ENCODE assay signal across 1 cellular context in the genomic region with DNA sequence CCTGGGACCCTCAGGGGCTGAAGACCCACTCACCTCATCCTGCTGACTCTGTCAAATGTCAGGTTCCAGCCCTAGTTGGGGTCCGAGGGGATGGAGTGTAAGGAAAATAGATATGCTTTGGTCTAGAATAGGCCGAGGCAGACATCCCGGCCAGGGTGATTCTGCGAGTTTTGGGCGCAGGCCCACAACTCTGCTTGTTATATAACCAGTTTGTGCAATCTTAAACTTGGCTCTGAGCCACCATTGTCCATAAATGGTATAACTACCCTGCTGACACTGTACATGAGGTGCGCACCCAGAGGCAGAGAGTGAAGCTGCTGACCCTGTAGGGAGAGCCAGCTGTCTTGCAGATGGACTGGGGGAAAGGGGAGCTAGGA.
A peak's percentile ranks its signal among the peaks of the same experiment; 100 is the strongest.
TF ChIP-seq lines count a peak whose summit lies in the region.

No MANE protein-coding gene starts in this region.

TF ChIP-seq in HepG2, 621 proteins besides CTCF, POLR2A, EP300 and RAD21 (continued from another document and continues in another):
- no peak for TF ChIP-seq ZNF275 (CRISPR knock-in tag; IDR thresholded peaks at IDR 0.05; ENCODE audit: borderline replicate concordance)
- TF ChIP-seq MIER2 (CRISPR knock-in tag; IDR thresholded peaks at IDR 0.05) = 0 out of 2 replicates have a peak, but pooled peaks have one; percentile 33
- no peak for TF ChIP-seq HOXD1 (CRISPR knock-in tag; IDR thresholded peaks at IDR 0.05)
- 0 out of 2 replicates have a peak, but pooled peaks have one; percentile 21 for TF ChIP-seq BCL6 (CRISPR knock-in tag; IDR thresholded peaks at IDR 0.05)
- TF ChIP-seq TOPORS (CRISPR knock-in tag; IDR thresholded peaks at IDR 0.05) = no peak
- TF ChIP-seq LBX2 (CRISPR knock-in tag; IDR thresholded peaks at IDR 0.05; ENCODE audit: borderline replicate concordance) = no peak
- no peak for TF ChIP-seq MED8 (CRISPR knock-in tag; IDR thresholded peaks at IDR 0.05; ENCODE audit: insufficient replicate concordance)
- TF ChIP-seq ZSCAN25 (CRISPR knock-in tag; IDR thresholded peaks at IDR 0.05) = no peak
- TF ChIP-seq, protein P1, sequence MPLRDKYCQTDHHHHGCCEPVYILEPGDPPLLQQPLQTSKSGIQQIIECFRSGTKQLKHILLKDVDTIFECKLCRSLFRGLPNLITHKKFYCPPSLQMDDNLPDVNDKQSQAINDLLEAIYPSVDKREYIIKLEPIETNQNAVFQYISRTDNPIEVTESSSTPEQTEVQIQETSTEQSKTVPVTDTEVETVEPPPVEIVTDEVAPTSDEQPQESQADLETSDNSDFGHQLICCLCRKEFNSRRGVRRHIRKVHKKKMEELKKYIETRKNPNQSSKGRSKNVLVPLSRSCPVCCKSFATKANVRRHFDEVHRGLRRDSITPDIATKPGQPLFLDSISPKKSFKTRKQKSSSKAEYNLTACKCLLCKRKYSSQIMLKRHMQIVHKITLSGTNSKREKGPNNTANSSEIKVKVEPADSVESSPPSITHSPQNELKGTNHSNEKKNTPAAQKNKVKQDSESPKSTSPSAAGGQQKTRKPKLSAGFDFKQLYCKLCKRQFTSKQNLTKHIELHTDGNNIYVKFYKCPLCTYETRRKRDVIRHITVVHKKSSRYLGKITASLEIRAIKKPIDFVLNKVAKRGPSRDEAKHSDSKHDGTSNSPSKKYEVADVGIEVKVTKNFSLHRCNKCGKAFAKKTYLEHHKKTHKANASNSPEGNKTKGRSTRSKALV (CRISPR knock-in tag; IDR thresholded peaks at IDR 0.05) = no peak; the same call in 1 of the 2 replicates
- no peak for TF ChIP-seq RFX1 (IDR thresholded peaks at IDR 0.05)
- TF ChIP-seq, protein P2, sequence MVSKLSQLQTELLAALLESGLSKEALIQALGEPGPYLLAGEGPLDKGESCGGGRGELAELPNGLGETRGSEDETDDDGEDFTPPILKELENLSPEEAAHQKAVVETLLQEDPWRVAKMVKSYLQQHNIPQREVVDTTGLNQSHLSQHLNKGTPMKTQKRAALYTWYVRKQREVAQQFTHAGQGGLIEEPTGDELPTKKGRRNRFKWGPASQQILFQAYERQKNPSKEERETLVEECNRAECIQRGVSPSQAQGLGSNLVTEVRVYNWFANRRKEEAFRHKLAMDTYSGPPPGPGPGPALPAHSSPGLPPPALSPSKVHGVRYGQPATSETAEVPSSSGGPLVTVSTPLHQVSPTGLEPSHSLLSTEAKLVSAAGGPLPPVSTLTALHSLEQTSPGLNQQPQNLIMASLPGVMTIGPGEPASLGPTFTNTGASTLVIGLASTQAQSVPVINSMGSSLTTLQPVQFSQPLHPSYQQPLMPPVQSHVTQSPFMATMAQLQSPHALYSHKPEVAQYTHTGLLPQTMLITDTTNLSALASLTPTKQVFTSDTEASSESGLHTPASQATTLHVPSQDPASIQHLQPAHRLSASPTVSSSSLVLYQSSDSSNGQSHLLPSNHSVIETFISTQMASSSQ (IDR thresholded peaks at IDR 0.05; ENCODE audit: low read depth) = no peak
- TF ChIP-seq, protein P2 (CRISPR knock-in tag; IDR thresholded peaks at IDR 0.05; ENCODE audit: borderline replicate concordance) = no peak; the same call in 1 of the 2 replicates
- no peak for TF ChIP-seq ZUFSP (CRISPR knock-in tag; IDR thresholded peaks at IDR 0.05; ENCODE audit: borderline replicate concordance)
- 0 out of 2 replicates have a peak, but pooled peaks have one; percentile 18 for TF ChIP-seq ZNF276 (CRISPR knock-in tag; IDR thresholded peaks at IDR 0.05; ENCODE audit: low read depth)
- TF ChIP-seq ZNF780A (CRISPR knock-in tag; IDR thresholded peaks at IDR 0.05) = no peak
- TF ChIP-seq, protein P3, sequence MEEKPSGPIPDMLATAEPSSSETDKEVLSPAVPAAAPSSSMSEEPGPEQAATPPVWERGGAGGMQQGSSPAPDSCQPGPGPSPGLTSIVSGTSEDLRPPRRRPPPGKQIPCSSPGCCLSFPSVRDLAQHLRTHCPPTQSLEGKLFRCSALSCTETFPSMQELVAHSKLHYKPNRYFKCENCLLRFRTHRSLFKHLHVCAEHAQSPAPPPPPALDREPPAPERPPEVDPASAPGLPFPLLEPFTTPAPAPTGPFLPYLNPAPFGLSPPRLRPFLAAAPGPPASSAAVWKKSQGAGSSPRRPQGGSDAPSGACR (CRISPR knock-in tag; IDR thresholded peaks at IDR 0.05) = no peak
- no peak for TF ChIP-seq SNAPC2 (CRISPR knock-in tag; IDR thresholded peaks at IDR 0.05)
- no peak for TF ChIP-seq ZNF652 (CRISPR knock-in tag; IDR thresholded peaks at IDR 0.05; ENCODE audit: borderline replicate concordance, low read depth)
- TF ChIP-seq, protein P4, sequence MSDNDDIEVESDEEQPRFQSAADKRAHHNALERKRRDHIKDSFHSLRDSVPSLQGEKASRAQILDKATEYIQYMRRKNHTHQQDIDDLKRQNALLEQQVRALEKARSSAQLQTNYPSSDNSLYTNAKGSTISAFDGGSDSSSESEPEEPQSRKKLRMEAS (IDR thresholded peaks at IDR 0.05) = 0 out of 2 replicates have a peak, but pooled peaks have one; percentile 39
- no peak for TF ChIP-seq ZNF441 (CRISPR knock-in tag; IDR thresholded peaks at IDR 0.05; ENCODE audit: borderline replicate concordance)
- TF ChIP-seq, protein P5, sequence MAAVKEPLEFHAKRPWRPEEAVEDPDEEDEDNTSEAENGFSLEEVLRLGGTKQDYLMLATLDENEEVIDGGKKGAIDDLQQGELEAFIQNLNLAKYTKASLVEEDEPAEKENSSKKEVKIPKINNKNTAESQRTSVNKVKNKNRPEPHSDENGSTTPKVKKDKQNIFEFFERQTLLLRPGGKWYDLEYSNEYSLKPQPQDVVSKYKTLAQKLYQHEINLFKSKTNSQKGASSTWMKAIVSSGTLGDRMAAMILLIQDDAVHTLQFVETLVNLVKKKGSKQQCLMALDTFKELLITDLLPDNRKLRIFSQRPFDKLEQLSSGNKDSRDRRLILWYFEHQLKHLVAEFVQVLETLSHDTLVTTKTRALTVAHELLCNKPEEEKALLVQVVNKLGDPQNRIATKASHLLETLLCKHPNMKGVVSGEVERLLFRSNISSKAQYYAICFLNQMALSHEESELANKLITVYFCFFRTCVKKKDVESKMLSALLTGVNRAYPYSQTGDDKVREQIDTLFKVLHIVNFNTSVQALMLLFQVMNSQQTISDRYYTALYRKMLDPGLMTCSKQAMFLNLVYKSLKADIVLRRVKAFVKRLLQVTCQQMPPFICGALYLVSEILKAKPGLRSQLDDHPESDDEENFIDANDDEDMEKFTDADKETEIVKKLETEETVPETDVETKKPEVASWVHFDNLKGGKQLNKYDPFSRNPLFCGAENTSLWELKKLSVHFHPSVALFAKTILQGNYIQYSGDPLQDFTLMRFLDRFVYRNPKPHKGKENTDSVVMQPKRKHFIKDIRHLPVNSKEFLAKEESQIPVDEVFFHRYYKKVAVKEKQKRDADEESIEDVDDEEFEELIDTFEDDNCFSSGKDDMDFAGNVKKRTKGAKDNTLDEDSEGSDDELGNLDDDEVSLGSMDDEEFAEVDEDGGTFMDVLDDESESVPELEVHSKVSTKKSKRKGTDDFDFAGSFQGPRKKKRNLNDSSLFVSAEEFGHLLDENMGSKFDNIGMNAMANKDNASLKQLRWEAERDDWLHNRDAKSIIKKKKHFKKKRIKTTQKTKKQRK (IDR thresholded peaks at IDR 0.05; ENCODE audit: low read length) = no peak
- TF ChIP-seq PRMT3 (CRISPR knock-in tag; IDR thresholded peaks at IDR 0.05; ENCODE audit: borderline replicate concordance, low read depth) = no peak
- TF ChIP-seq CAMTA2 (CRISPR knock-in tag; IDR thresholded peaks at IDR 0.05; ENCODE audit: borderline replicate concordance) = no peak
- TF ChIP-seq EED (CRISPR knock-in tag; IDR thresholded peaks at IDR 0.05) = no peak
- no peak for TF ChIP-seq ZBTB8A (CRISPR knock-in tag; IDR thresholded peaks at IDR 0.05; ENCODE audit: borderline replicate concordance, low read depth)
- peak; percentile 87 for TF ChIP-seq CEBPB (IDR thresholded peaks at IDR 0.05; ENCODE audit: borderline replicate concordance, low read depth, low read length)
- TF ChIP-seq ZFAT (CRISPR knock-in tag; conservative IDR thresholded peaks at IDR 0.05) = no peak
- TF ChIP-seq, protein P6, sequence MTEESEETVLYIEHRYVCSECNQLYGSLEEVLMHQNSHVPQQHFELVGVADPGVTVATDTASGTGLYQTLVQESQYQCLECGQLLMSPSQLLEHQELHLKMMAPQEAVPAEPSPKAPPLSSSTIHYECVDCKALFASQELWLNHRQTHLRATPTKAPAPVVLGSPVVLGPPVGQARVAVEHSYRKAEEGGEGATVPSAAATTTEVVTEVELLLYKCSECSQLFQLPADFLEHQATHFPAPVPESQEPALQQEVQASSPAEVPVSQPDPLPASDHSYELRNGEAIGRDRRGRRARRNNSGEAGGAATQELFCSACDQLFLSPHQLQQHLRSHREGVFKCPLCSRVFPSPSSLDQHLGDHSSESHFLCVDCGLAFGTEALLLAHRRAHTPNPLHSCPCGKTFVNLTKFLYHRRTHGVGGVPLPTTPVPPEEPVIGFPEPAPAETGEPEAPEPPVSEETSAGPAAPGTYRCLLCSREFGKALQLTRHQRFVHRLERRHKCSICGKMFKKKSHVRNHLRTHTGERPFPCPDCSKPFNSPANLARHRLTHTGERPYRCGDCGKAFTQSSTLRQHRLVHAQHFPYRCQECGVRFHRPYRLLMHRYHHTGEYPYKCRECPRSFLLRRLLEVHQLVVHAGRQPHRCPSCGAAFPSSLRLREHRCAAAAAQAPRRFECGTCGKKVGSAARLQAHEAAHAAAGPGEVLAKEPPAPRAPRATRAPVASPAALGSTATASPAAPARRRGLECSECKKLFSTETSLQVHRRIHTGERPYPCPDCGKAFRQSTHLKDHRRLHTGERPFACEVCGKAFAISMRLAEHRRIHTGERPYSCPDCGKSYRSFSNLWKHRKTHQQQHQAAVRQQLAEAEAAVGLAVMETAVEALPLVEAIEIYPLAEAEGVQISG (CRISPR knock-in tag; IDR thresholded peaks at IDR 0.05) = peak; percentile 48; the same call in 1 of the 2 replicates
- TF ChIP-seq ZNF709 (CRISPR knock-in tag; IDR thresholded peaks at IDR 0.05) = no peak
- TF ChIP-seq ZFP62 (CRISPR knock-in tag; IDR thresholded peaks at IDR 0.05) = no peak
- no peak for TF ChIP-seq SIX1 (CRISPR knock-in tag; IDR thresholded peaks at IDR 0.05; ENCODE audit: borderline replicate concordance)
- TF ChIP-seq NFATC3 (CRISPR knock-in tag; IDR thresholded peaks at IDR 0.05) = no peak
- TF ChIP-seq ISL2 (CRISPR knock-in tag; IDR thresholded peaks at IDR 0.05) = 0 out of 2 replicates have a peak, but pooled peaks have one; percentile 13
- 0 out of 2 replicates have a peak, but pooled peaks have one; percentile 26 for TF ChIP-seq ZNF224 (CRISPR knock-in tag; IDR thresholded peaks at IDR 0.05)
- TF ChIP-seq SCMH1 (CRISPR knock-in tag; IDR thresholded peaks at IDR 0.05; ENCODE audit: borderline replicate concordance) = no peak
- TF ChIP-seq ZMYM2 (CRISPR knock-in tag; IDR thresholded peaks at IDR 0.05) = no peak
- peak; percentile 36; the same call in 1 of the 2 replicates for TF ChIP-seq ZGPAT (CRISPR knock-in tag; IDR thresholded peaks at IDR 0.05)
